28 cellular contexts compared by ENCODE assay signal in the genomic region with DNA sequence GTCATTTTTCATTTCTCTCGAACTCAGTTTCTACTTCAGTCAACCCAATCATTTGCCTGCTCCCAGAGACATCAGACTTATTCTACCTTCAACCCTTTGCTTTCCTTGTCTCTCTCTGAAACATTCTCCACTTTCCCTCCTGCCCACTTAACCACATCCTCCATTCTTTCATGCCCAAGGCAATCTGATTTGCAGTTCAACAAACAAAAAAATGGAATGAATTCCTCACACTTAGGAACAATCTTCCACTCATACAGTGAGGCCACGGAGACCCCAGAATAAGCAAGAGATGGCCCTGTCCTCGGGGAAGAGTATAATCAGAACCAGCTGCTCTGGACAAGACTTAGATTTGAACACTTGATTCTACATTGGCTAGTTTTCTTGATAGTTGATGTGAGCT.
DNase-seq lines count a peak whose midpoint lies in the region; ATAC-seq, FAIRE-seq and TF ChIP-seq lines count a peak whose summit lies in the region.
"Had no signal": no experiment of that assay in that cellular context is flagged by ENCODE, and none has a peak within 500 bp of the region (broad histone marks: within the 10 kb centered on the region; RNA-seq: fewer than 3 reads in every experiment).

No MANE protein-coding gene starts in this region.

- H3K56ac ChIP-seq in IMR-90 (ENCODE audit: extremely low read depth, insufficient read depth, low read length) = no peak overlapping the region

- no peak for TF ChIP-seq RAD21 in IMR-90 (IDR thresholded peaks at IDR 0.05; ENCODE audit: low read length)

- no peak overlapping the region for H3K27ac ChIP-seq in IMR-90 (ENCODE audit: insufficient read depth, low read length)
- H3K27ac ChIP-seq in keratinocyte (ENCODE audit: control insufficient read depth, insufficient read depth, low read length) = no peak overlapping the region
- H3K27ac ChIP-seq: BLaER1, GM23248, KMS-11, SJCRH30 had no signal

- peak overlapping the region; percentile 23; the same call in 1 of the 2 replicates for H2AK5ac ChIP-seq in IMR-90 (ENCODE audit: low read depth, low read length)

- peak overlapping the region; percentile 40 for H2BK5ac ChIP-seq in IMR-90 (ENCODE audit: low read depth, low read length, poor library complexity, severe bottlenecking)

- H3K9me1 ChIP-seq in IMR-90 (ENCODE audit: insufficient read depth, low read length) (peaks cover 9% of the 10 kb centered on the region; the same call in 1 of the 2 replicates), keratinocyte (ENCODE audit: control insufficient read depth, extremely low read depth, insufficient read depth, low read length) (no peaks in the 10 kb centered on the region)

- CTCF ChIA-PET in IMR-90 (lab: Yijun Ruan, JAX) = no interaction called here

- peak overlapping the region; percentile 60 for H3K18ac ChIP-seq in IMR-90 (ENCODE audit: low read depth, low read length)

- H2BK15ac ChIP-seq in IMR-90 (ENCODE audit: low read depth, low read length) = peak overlapping the region; percentile 90; the same call in 2 of the 3 replicates

- H3K36me3 ChIP-seq in IMR-90 (ENCODE audit: control insufficient read depth, insufficient read depth, low read length) = no peaks in the 10 kb centered on the region
- no peaks in the 10 kb centered on the region for H3K36me3 ChIP-seq in keratinocyte (ENCODE audit: control insufficient read depth in 2 of 2, extremely low read depth in 1 of 2, insufficient read depth in 2 of 2, low read length in 2 of 2)
- H3K36me3 ChIP-seq: BLaER1, SJCRH30 had no signal

- H3K9ac ChIP-seq in IMR-90 (ENCODE audit: low read depth, low read length) (no peak overlapping the region), keratinocyte (ENCODE audit: control insufficient read depth, extremely low read depth, insufficient read depth, low read length) (no peak overlapping the region)
- H3K9ac ChIP-seq: BLaER1, GM23248, KMS-11 had no signal

- no peaks in the 10 kb centered on the region for H3K79me1 ChIP-seq in IMR-90 (ENCODE audit: low read depth in 1 of 2, low read length in 2 of 2)

- no peak overlapping the region for H3K23ac ChIP-seq in IMR-90 (ENCODE audit: low read depth, low read length)

- H4K20me1 ChIP-seq in IMR-90 (ENCODE audit: insufficient read depth, low read length) = no peaks in the 10 kb centered on the region
- no peaks in the 10 kb centered on the region for H4K20me1 ChIP-seq in keratinocyte (ENCODE audit: control insufficient read depth, extremely low read depth, insufficient read depth, low read length)
- H4K20me1 ChIP-seq: BLaER1 had no signal

- H3K4me1 ChIP-seq in IMR-90 (ENCODE audit: control insufficient read depth, insufficient read depth, low read length) (peaks cover 24% of the 10 kb centered on the region), keratinocyte (ENCODE audit: control insufficient read depth, extremely low read depth, insufficient read depth, low read length) (peaks cover 28% of the 10 kb centered on the region)
- H3K4me1 ChIP-seq: BLaER1, SJCRH30 had no signal

- H3K4me3 ChIP-seq in IMR-90 (ENCODE audit: insufficient read depth, low read depth, low read length) (no peak overlapping the region), astrocyte of the cerebellum (ENCODE audit: low read depth, low read length) (no peak overlapping the region), keratinocyte (ENCODE audit: control insufficient read depth in 2 of 3, extremely low read depth in 1 of 3, insufficient read depth in 2 of 3, low read depth in 1 of 3, low read length in 3 of 3) (no peak overlapping the region)
- H3K4me3 ChIP-seq: BLaER1, GM23248, SJCRH30 had no signal

- TF ChIP-seq CTCF in IMR-90 (conservative IDR thresholded peaks at IDR 0.05; ENCODE audit: low read depth, low read length) (no peak), astrocyte of the cerebellum (IDR thresholded peaks at IDR 0.05; ENCODE audit: low read depth, low read length, missing control alignments) (no peak), keratinocyte (optimal IDR thresholded peaks at IDR 0.05 in 1 of 3, IDR thresholded peaks at IDR 0.05 in 1 of 3, conservative IDR thresholded peaks at IDR 0.05 in 1 of 3; ENCODE audit: extremely low read depth in 1 of 3, insufficient read depth in 2 of 3, low read length in 3 of 3) (no peak)

- H4K8ac ChIP-seq in IMR-90 (ENCODE audit: low read depth in 2 of 2, low read length in 2 of 2) = peak overlapping the region; percentile 16 to 59; a peak in 2 of 4 replicates

- peak overlapping the region; percentile 39; the same call in 1 of the 2 replicates for H3K14ac ChIP-seq in IMR-90 (replicated peaks; ENCODE audit: low read depth, low read length)

- ATAC-seq in IMR-90 (ENCODE audit: low read depth) = no peak
- ATAC-seq: PC-3, Right ventricle myocardium inferior, SK-N-SH treated with all-trans-retinoic acid at 6 μM for 48 hours had no signal

- H4K91ac ChIP-seq in IMR-90 (ENCODE audit: insufficient read depth, low read depth, low read length) = peak overlapping the region; percentile 20

- H3K9me3 ChIP-seq in IMR-90 (ENCODE audit: control insufficient read depth, insufficient read depth, low read length) = no peaks in the 10 kb centered on the region
- H3K9me3 ChIP-seq in keratinocyte (ENCODE audit: control insufficient read depth, low read depth, low read length) = no peaks in the 10 kb centered on the region
- H3K9me3 ChIP-seq: BLaER1 had no signal

- peak; percentile 41 for FAIRE-seq in keratinocyte (lab: Jason Lieb, UNC)
- FAIRE-seq: GM18507 had no signal

- no peaks in the 10 kb centered on the region for H3K79me2 ChIP-seq in keratinocyte (ENCODE audit: control insufficient read depth, insufficient read depth, low read length)

- no CpG with 5 or more reads among the region's 3 CpGs for WGBS in IMR-90 (ENCODE audit: extremely low coverage in 2 of 2, insufficient read length in 1 of 2), 2 experiments

- H4K5ac ChIP-seq in IMR-90 (ENCODE audit: low read depth, low read length) = peak overlapping the region; percentile 40

- peak overlapping the region; percentile 80 for H2BK20ac ChIP-seq in IMR-90 (ENCODE audit: low read depth, low read length)

- H2AFZ ChIP-seq in IMR-90 (replicated peaks; ENCODE audit: low read length, poor library complexity) (no peak overlapping the region), keratinocyte (ENCODE audit: control insufficient read depth, low read length) (no peak overlapping the region)
- H2AFZ ChIP-seq: GM23248 had no signal

- H2BK120ac ChIP-seq in IMR-90 (ENCODE audit: low read depth, low read length) = peak overlapping the region; percentile 99

- no peak for TF ChIP-seq POLR2A in IMR-90 (IDR thresholded peaks at IDR 0.05; ENCODE audit: low read depth, low read length)

- DNase-seq in Daoy (ENCODE audit: low read depth) (peak; percentile 17), IMR-90 (no peak), astrocyte of the cerebellum (ENCODE audit: low read depth) (peak; percentile 12), keratinocyte (ENCODE audit: low read depth, low spot score) (no peak), CD1c-positive myeloid dendritic cell (ENCODE audit: extremely low spot score) (no peak), NCI-H526 (lab: John Stamatoyannopoulos, UW) (no peak)
- no peak for DNase-seq in activated CD4-positive, alpha-beta T cell treated with anti-CD3 and anti-CD28 coated beads, Interleukin-2, amount 50 U/mL, for 4 hours
- DNase-seq in stimulated activated CD8-positive, alpha-beta memory T cell treated with anti-CD3 and anti-CD28 coated beads, Interleukin-4, amount 100 ng/mL, for 48 hours = no peak
- DNase-seq: 8988T; ACHN; CD4-positive, alpha-beta memory T cell; COR-L47; DMS53; GM23248; H9; NCI-H1048; NCI-H1417 treated with DMSO at 0.1 percent for 48 hours; NCI-H187 treated with DMSO at 0.1 percent for 48 hours; NCI-H2171 treated with DMSO at 0.1 percent for 48 hours; NCI-H524; NCI-H774; PC-3; SJCRH30 had no signal

- POLR2A ChIA-PET in IMR-90 (lab: Charles Lee; ENCODE audit: unreplicated experiment) = no interaction called here

- intact Hi-C loops in IMR-90 (cut with micrococcal nuclease) = no loop called here

- H3K4me2 ChIP-seq in IMR-90 (ENCODE audit: low read depth, low read length) = no peak overlapping the region
- no peak overlapping the region for H3K4me2 ChIP-seq in keratinocyte (ENCODE audit: control insufficient read depth, extremely low read depth, insufficient read depth, low read depth, low read length)
- H3K4me2 ChIP-seq: BLaER1, KMS-11 had no signal

- peak overlapping the region; percentile 49; the same call in 1 of the 2 replicates for H3K4ac ChIP-seq in IMR-90 (ENCODE audit: low read depth, low read length)

- no peak overlapping the region for H2AK9ac ChIP-seq in IMR-90 (replicated peaks; ENCODE audit: low read depth, low read length, poor library complexity)

- in situ Hi-C loops in IMR-90 (cut with MboI; ENCODE audit: low sequenced_read_pairs) = no loop called here
- in situ Hi-C loops in astrocyte of the cerebellum (cut with HindIII; ENCODE audit: low sequenced_read_pairs) = no loop called here

- BruUV-seq in IMR-90 (replicated peaks; lab: Mats Ljungman, UMichigan) = no TSS peak

- dilution Hi-C loops in IMR-90 (cut with HindIII; ENCODE audit: low sequenced_read_pairs, unreplicated experiment) = no loop called here
- dilution Hi-C loops in keratinocyte (cut with MboI; ENCODE audit: extremely low pct_ligation_motif_present, low sequenced_read_pairs) = no loop called here

- H3K27me3 ChIP-seq in IMR-90 (ENCODE audit: control insufficient read depth, insufficient read depth, low read length) (no peaks in the 10 kb centered on the region), keratinocyte (ENCODE audit: control insufficient read depth, extremely low read depth, insufficient read depth, low read length) (no peaks in the 10 kb centered on the region)
- H3K27me3 ChIP-seq: BLaER1, SJCRH30 had no signal

TF ChIP-seq in IMR-90, 13 proteins besides CTCF, POLR2A, EP300 and RAD21 (continues in another document):
- TF ChIP-seq CEBPB (IDR thresholded peaks at IDR 0.05; ENCODE audit: low read depth, low read length) = no peak
- TF ChIP-seq MAFK (IDR thresholded peaks at IDR 0.05; ENCODE audit: low read depth, low read length) = no peak
- no peak for TF ChIP-seq RFX5 (IDR thresholded peaks at IDR 0.05; ENCODE audit: low read depth, low read length)
- no peak for TF ChIP-seq SMC3 (IDR thresholded peaks at IDR 0.05; ENCODE audit: low read depth, low read length)
- no peak for TF ChIP-seq MAZ (IDR thresholded peaks at IDR 0.05; ENCODE audit: borderline replicate concordance, low read depth, low read length)
- no peak for TF ChIP-seq NFE2L2 (IDR thresholded peaks at IDR 0.05; ENCODE audit: low read depth, low read length)
- no peak for TF ChIP-seq MXI1 (IDR thresholded peaks at IDR 0.05; ENCODE audit: borderline replicate concordance, low read depth, low read length)
- TF ChIP-seq FOS (IDR thresholded peaks at IDR 0.05; ENCODE audit: low read depth, low read length) = no peak
- no peak for TF ChIP-seq CHD1 (IDR thresholded peaks at IDR 0.05; ENCODE audit: low read depth, low read length)
- TF ChIP-seq BHLHE40 (IDR thresholded peaks at IDR 0.05; ENCODE audit: low read depth, low read length) = no peak

Comparison
In these comparisons a context has a peak if more than half of its experiments do, and no peak if none do; other contexts are left out.
1. DNase-seq: peak in Daoy (single experiment) and astrocyte of the cerebellum (single experiment); none in IMR-90 (single experiment), keratinocyte (single experiment), activated CD4-positive, alpha-beta T cell treated with anti-CD3 and anti-CD28 coated beads, Interleukin-2, amount 50 U/mL, for 4 hours (0 of 2), stimulated activated CD8-positive, alpha-beta memory T cell treated with anti-CD3 and anti-CD28 coated beads, Interleukin-4, amount 100 ng/mL, for 48 hours (single experiment), CD1c-positive myeloid dendritic cell (single experiment) and NCI-H526 (0 of 2).